Comparison of ENCODE assay signal across 10 cellular contexts in the genomic region with DNA sequence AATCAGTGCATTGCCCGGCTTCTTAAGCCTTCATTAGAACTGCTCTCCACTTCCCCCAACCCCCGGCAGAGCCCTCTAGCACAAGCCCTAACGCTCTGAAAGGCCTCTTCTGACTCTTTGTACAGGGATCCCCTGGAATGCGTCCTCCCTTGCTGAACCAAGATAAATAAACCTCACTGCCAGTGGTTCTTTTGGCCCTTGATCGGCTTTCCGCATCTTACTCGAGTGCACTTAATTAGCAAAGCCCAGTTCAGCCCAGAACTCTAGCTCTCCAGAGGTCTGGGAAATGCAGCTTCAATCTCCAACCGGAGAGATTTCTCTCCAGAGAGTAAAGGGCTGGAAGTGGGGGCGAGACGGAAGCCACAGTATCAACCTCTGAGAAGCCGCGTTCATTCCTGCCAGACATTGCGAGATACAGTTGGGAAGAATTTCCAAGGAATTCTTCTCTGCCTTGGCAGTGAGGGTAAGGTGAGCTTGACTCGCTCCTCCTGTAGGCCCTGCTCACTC. TPM values are rescaled to one million over a fixed set of nuclear protein-coding genes. Genes with fewer than 3 reads are reported as not detected.
DNase-seq lines count a peak whose midpoint lies in the region; ATAC-seq and TF ChIP-seq lines count a peak whose summit lies in the region.
"Had no signal": no experiment of that assay in that cellular context is flagged by ENCODE, and none has a peak within 500 bp of the region (broad histone marks: within the 10 kb centered on the region; RNA-seq: fewer than 3 reads in every experiment).

No MANE protein-coding gene starts in this region.

- ATAC-seq in left lung (peak; percentile 78), GM21723 (IDR thresholded peaks at IDR 0.05; ENCODE audit: unreplicated experiment) (no peak)
- ATAC-seq in stimulated activated naive B cell treated with anti-CD40 and anti-IgM and Interleukin-4, amounts not matched to agents 10 μg/mL and 1 μg/mL and 100 μg/mL, for 72 hours (replicated peaks) = no peak

- no peak overlapping the region for H3K4me3 Mint-ChIP-seq in HFFc6
- no peak overlapping the region for H3K4me3 Mint-ChIP-seq in stimulated activated naive B cell treated with anti-CD40 and anti-IgM and Interleukin-4, amounts not matched to agents 10 μg/mL and 1 μg/mL and 100 μg/mL, for 72 hours

- peak overlapping the region; percentile 30; the same call in 1 of the 2 replicates for H3K27ac Mint-ChIP-seq in HFFc6
- peak overlapping the region; percentile 47 for H3K27ac Mint-ChIP-seq in stimulated activated naive B cell treated with anti-CD40 and anti-IgM and Interleukin-4, amounts not matched to agents 10 μg/mL and 1 μg/mL and 100 μg/mL, for 72 hours

- H3K9me3 Mint-ChIP-seq in HFFc6 = no peaks in the 10 kb centered on the region
- no peaks in the 10 kb centered on the region for H3K9me3 Mint-ChIP-seq in stimulated activated naive B cell treated with anti-CD40 and anti-IgM and Interleukin-4, amounts not matched to agents 10 μg/mL and 1 μg/mL and 100 μg/mL, for 72 hours

- no peaks in the 10 kb centered on the region for H3K36me3 ChIP-seq in left lung

- DNase-seq in HFFc6 (no peak), coronary artery (ENCODE audit: low spot score) (no peak), left lung (peak in 1 of 2 donors; percentile 49), cerebellar cortex (ENCODE audit: low spot score) (no peak), ureter (ENCODE audit: low spot score) (no peak), RPMI8226 (no peak)
- no peak for DNase-seq in stimulated activated naive B cell treated with anti-CD40 and anti-IgM and Interleukin-4, amounts not matched to agents 10 μg/mL and 1 μg/mL and 100 μg/mL, for 72 hours
- DNase-seq: activated CD8-positive, alpha-beta memory T cell treated with anti-CD3 and anti-CD28 coated beads, Interleukin-2, amount 50 U/mL, for 48 hours; T-helper 1 cell had no signal

- H3K4me1 Mint-ChIP-seq in HFFc6 (ENCODE audit: low read depth) = peaks cover 14% of the 10 kb centered on the region
- peaks cover 8 to 12% of the 10 kb centered on the region in 2 donors for H3K4me1 Mint-ChIP-seq in stimulated activated naive B cell treated with anti-CD40 and anti-IgM and Interleukin-4, amounts not matched to agents 10 μg/mL and 1 μg/mL and 100 μg/mL, for 72 hours

- H3K4me3 ChIP-seq in coronary artery (peak overlapping the region; percentile 34), left lung (no peak overlapping the region)

- intact Hi-C loops in left lung (cut with DNase I) = no loop called here

- H3K27me3 Mint-ChIP-seq in HFFc6 (ENCODE audit: insufficient read depth) = no peaks in the 10 kb centered on the region; the same call in 1 of the 2 replicates
- H3K27me3 Mint-ChIP-seq in stimulated activated naive B cell treated with anti-CD40 and anti-IgM and Interleukin-4, amounts not matched to agents 10 μg/mL and 1 μg/mL and 100 μg/mL, for 72 hours = no peaks in the 10 kb centered on the region

- H3K27me3 ChIP-seq in left lung = no peaks in the 10 kb centered on the region

- H3K9me3 ChIP-seq in left lung = no peaks in the 10 kb centered on the region

- TF ChIP-seq CTCF in HFFc6 (IDR thresholded peaks at IDR 0.05) (no peak), coronary artery (IDR thresholded peaks at IDR 0.05) (no peak), left lung (IDR thresholded peaks at IDR 0.05) (no peak)

- peaks cover 4 to 34% of the 10 kb centered on the region in 2 donors for H3K4me1 ChIP-seq in left lung

- H3K36me3 Mint-ChIP-seq in HFFc6 (ENCODE audit: low read depth) = no peaks in the 10 kb centered on the region
- H3K36me3 Mint-ChIP-seq in stimulated activated naive B cell treated with anti-CD40 and anti-IgM and Interleukin-4, amounts not matched to agents 10 μg/mL and 1 μg/mL and 100 μg/mL, for 72 hours = no peaks in the 10 kb centered on the region

- peak overlapping the region in 1 of 2 donors; percentile 80 for H3K27ac ChIP-seq in coronary artery
- H3K27ac ChIP-seq in left lung = peak overlapping the region; percentile 74 to 79

RNA-seq across cellular contexts. Expression of gene ZNF444, which starts 8.7 kb away (rescaled TPM):
- 10 to 100 TPM; 20.6 to 28.4 (median 22.5) TPM for total RNA-seq in HFFc6 (2021; fragmentation: NEBNext Ultra II Directional; extraction: Animal tissue kit (Norgen Biotek cat#: 25700))
- 10 to 100 TPM; 35.4 to 36.8 TPM for total RNA-seq in left lung
- total RNA-seq in ureter = 25.8 TPM

RNA-seq across cellular contexts. Expression of gene ZNF787, which starts 11.3 kb away (rescaled TPM):
- total RNA-seq in HFFc6 (2021; fragmentation: NEBNext Ultra II Directional; extraction: Animal tissue kit (Norgen Biotek cat#: 25700)) = 10 to 100 TPM; 28.5 to 31.5 (median 29.5) TPM
- total RNA-seq in left lung = 10 to 100 TPM; 26.4 to 44.6 TPM
- total RNA-seq in ureter = 32.4 TPM

RNA-seq across cellular contexts. Expression of gene GALP, which starts 43.4 kb away (rescaled TPM):
- not detected for total RNA-seq in HFFc6 (2021; fragmentation: NEBNext Ultra II Directional; extraction: Animal tissue kit (Norgen Biotek cat#: 25700))
- total RNA-seq in left lung (not detected), ureter (not detected)
